16 cellular contexts compared by ENCODE assay signal in the genomic region with DNA sequence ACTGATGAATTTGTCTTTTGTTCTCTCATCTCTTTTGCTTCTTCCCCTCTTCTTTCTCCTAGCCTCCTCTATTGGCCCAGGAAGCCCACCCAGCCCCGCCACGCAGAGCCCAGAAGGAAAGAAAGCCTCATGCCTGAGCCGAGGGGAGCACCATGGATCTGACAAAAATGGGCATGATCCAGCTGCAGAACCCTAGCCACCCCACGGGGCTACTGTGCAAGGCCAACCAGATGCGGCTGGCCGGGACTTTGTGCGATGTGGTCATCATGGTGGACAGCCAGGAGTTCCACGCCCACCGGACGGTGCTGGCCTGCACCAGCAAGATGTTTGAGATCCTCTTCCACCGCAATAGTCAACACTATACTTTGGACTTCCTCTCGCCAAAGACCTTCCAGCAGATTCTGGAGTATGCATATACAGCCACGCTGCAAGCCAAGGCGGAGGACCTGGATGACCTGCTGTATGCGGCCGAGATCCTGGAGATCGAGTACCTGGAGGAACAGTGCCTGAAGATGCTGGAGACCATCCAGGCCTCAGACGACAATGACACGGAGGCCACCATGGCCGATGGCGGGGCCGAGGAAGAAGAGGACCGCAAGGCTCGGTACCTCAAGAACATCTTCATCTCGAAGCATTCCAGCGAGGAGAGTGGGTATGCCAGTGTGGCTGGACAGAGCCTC. TPM values are rescaled to one million over a fixed set of nuclear protein-coding genes. Genes with fewer than 3 reads are reported as not detected.
DNase-seq lines count a peak whose midpoint lies in the region; ATAC-seq, FAIRE-seq and TF ChIP-seq lines count a peak whose summit lies in the region.
"Had no signal": no experiment of that assay in that cellular context is flagged by ENCODE, and none has a peak within 500 bp of the region (broad histone marks: within the 10 kb centered on the region; RNA-seq: fewer than 3 reads in every experiment).

No MANE protein-coding gene starts in this region.

- H3K4me2 ChIP-seq in K562 (ENCODE audit: insufficient read depth, low read length) = no peak overlapping the region

- H3K9me3 Mint-ChIP-seq in CD8-positive, alpha-beta T cell = no peaks in the 10 kb centered on the region
- H3K9me3 Mint-ChIP-seq in immature natural killer cell = no peaks in the 10 kb centered on the region
- H3K9me3 Mint-ChIP-seq in mesothelial cell of epicardium = no peaks in the 10 kb centered on the region
- H3K9me3 Mint-ChIP-seq: nephron progenitor cell had no signal

- H3K36me3 Mint-ChIP-seq in CD8-positive, alpha-beta T cell = peaks cover 4% of the 10 kb centered on the region
- H3K36me3 Mint-ChIP-seq in immature natural killer cell (peaks cover 19 to 37% (median 21%) of the 10 kb centered on the region in 3 donors), mesothelial cell of epicardium (no peaks in the 10 kb centered on the region)

- H3K4me1 Mint-ChIP-seq in CD8-positive, alpha-beta T cell (ENCODE audit: low read depth) = peaks cover 12% of the 10 kb centered on the region
- peaks cover 76 to 79% of the 10 kb centered on the region in 2 donors for H3K4me1 Mint-ChIP-seq in immature natural killer cell
- H3K4me1 Mint-ChIP-seq in mesothelial cell of epicardium = peaks cover 14% of the 10 kb centered on the region

- CTCF ChIA-PET in CD8-positive, alpha-beta T cell (lab: Charles Lee) = interaction anchor here (0.9 kb wide), 1 partner anchor 198 kb away, joined by 4 read pairs; no protein-coding TSS in a partner anchor
- CTCF ChIA-PET in K562 (lab: Yijun Ruan, JAX; ENCODE audit: low intra/inter-chr PET ratio) = no interaction called here

- TF ChIP-seq POLR2A in K562 (conservative IDR thresholded peaks at IDR 0.05) (no peak), stomach (IDR thresholded peaks at IDR 0.05) (no peak)

- H3K27me3 Mint-ChIP-seq in CD8-positive, alpha-beta T cell (ENCODE audit: low read depth) = peaks cover 5% of the 10 kb centered on the region
- peaks cover 30 to 48% (median 36%) of the 10 kb centered on the region in 3 donors for H3K27me3 Mint-ChIP-seq in immature natural killer cell (ENCODE audit: low read depth in 3 of 3)
- H3K27me3 Mint-ChIP-seq in mesothelial cell of epicardium (ENCODE audit: low read depth) = peaks cover 92% of the 10 kb centered on the region

- H3K4me1 ChIP-seq in CD8-positive, alpha-beta T cell (ENCODE audit: insufficient read depth, low read length) = peaks cover 20% of the 10 kb centered on the region
- H3K4me1 ChIP-seq in K562 (replicated peaks in 1 of 2; ENCODE audit: control insufficient read depth in 2 of 2, insufficient read depth in 2 of 2, low read length in 2 of 2) (peaks cover 0 to 24% of the 10 kb centered on the region in 2 experiments; a peak in 3 of 5 replicates), stomach (peaks cover 61 to 86% (median 69%) of the 10 kb centered on the region in 4 donors)
- H3K4me1 ChIP-seq: HAP-1, SJCRH30 had no signal

- POLR2A ChIA-PET in CD8-positive, alpha-beta T cell (lab: Charles Lee) = no interaction called here
- POLR2A ChIA-PET in K562 (lab: Yijun Ruan, JAX) = no interaction called here

- WGBS in K562 (ENCODE audit: insufficient coverage, low coverage, missing lambda C conversion rate) = 16% methylated on average over 25 of the region's 26 CpGs
- 94 to 96% (median 95%) methylated on average over 26 of the region's 26 CpGs for WGBS in stomach, 5 donors

- DNase-seq in CD8-positive, alpha-beta T cell = no peak
- no peak for DNase-seq in K562 (ENCODE audit: extremely low read depth in 1 of 4, low spot score in 3 of 4)
- no peak for DNase-seq in immature natural killer cell
- DNase-seq in stomach = no peak
- DNase-seq in substantia nigra (lab: John Stamatoyannopoulos, UW) = no peak
- no peak for DNase-seq in SW 1271 (lab: John Stamatoyannopoulos, UW)
- DNase-seq in mesothelial cell of epicardium (ENCODE audit: low spot score in 2 of 2, unreplicated experiment in 2 of 2) = no peak
- DNase-seq: NCI-H187; NCI-H510A treated with DMSO at 0.1 percent for 48 hours; nephron progenitor cell; SJCRH30; stimulated activated CD4-positive, alpha-beta T cell treated with anti-CD3 and anti-CD28 coated beads, Interleukin-4, amount 100 ng/mL, for 1 hour had no signal

- no peak overlapping the region for H2AFZ ChIP-seq in K562 (ENCODE audit: low read depth, low read length)

- TF ChIP-seq EP300 in K562 (IDR thresholded peaks at IDR 0.05; ENCODE audit: low read length) = no peak
- no peak for TF ChIP-seq EP300 in stomach (IDR thresholded peaks at IDR 0.05)

- peak overlapping the region; percentile 81 for H3K27ac Mint-ChIP-seq in CD8-positive, alpha-beta T cell
- H3K27ac Mint-ChIP-seq in immature natural killer cell (peak overlapping the region; percentile 95 to 100 (median 99)), mesothelial cell of epicardium (no peak overlapping the region)
- H3K27ac Mint-ChIP-seq: nephron progenitor cell had no signal

- peaks cover 9% of the 10 kb centered on the region; the same call in 1 of the 2 replicates for H4K20me1 ChIP-seq in K562 (replicated peaks; ENCODE audit: control insufficient read depth, insufficient read depth, low read length)

- intact Hi-C loops in CD8-positive, alpha-beta T cell (cut with DNase I, micrococcal nuclease) = loop anchor here (5.0 kb wide), 3 partner anchors 34 to 119 kb away; no protein-coding TSS in a partner anchor
- intact Hi-C loops in K562 (cut with micrococcal nuclease) (no loop called here), stomach (cut with DNase I; ENCODE audit: low total_unique reads) (loop anchor here (10.0 kb wide), 1 partner anchor 122 kb away; no protein-coding TSS in a partner anchor)

- no peaks in the 10 kb centered on the region for H3K36me3 ChIP-seq in CD8-positive, alpha-beta T cell (ENCODE audit: insufficient read depth, low read length)
- H3K36me3 ChIP-seq in K562 (ENCODE audit: control insufficient read depth, insufficient read depth, low read length) (no peaks in the 10 kb centered on the region), stomach (peaks cover 50 to 74% (median 59%) of the 10 kb centered on the region in 4 donors)
- H3K36me3 ChIP-seq: HAP-1, SJCRH30 had no signal

- H3K79me2 ChIP-seq in K562 (ENCODE audit: control insufficient read depth, insufficient read depth, low read length) = no peaks in the 10 kb centered on the region

- no peak for TF ChIP-seq RAD21 in K562 (CRISPR knock-in tag; conservative IDR thresholded peaks at IDR 0.05 in 1 of 2, IDR thresholded peaks at IDR 0.05 in 1 of 2)

- BruUV-seq in K562 (replicated peaks; lab: Mats Ljungman, UMichigan) = no TSS peak

- in situ Hi-C loops in K562 (cut with MboI) = no loop called here

- H3K4me3 Mint-ChIP-seq in CD8-positive, alpha-beta T cell = peak overlapping the region; percentile 16
- H3K4me3 Mint-ChIP-seq in immature natural killer cell (peak overlapping the region; percentile 97 to 99 (median 98)), mesothelial cell of epicardium (no peak overlapping the region)

- ATAC-seq in CD8-positive, alpha-beta T cell = no peak
- ATAC-seq in K562 (no peak), HG03159 (IDR thresholded peaks at IDR 0.05; ENCODE audit: unreplicated experiment) (no peak)
- ATAC-seq: sciatic nerve had no signal

- no peaks in the 10 kb centered on the region for H3K9me1 ChIP-seq in K562 (ENCODE audit: control insufficient read depth, insufficient read depth, low read length)

- no peak overlapping the region for H3K9ac ChIP-seq in K562 (ENCODE audit: insufficient read depth in 1 of 2, low read depth in 2 of 2, low read length in 2 of 2)

- H3K27me3 ChIP-seq in CD8-positive, alpha-beta T cell (ENCODE audit: insufficient read depth, low read length) = peaks cover 4% of the 10 kb centered on the region
- H3K27me3 ChIP-seq in K562 (ENCODE audit: control insufficient read depth in 2 of 2, insufficient read depth in 2 of 2, low read length in 2 of 2) (peaks cover 70 to 88% of the 10 kb centered on the region in 2 experiments), stomach (peaks cover 0 to 23% (median 0%) of the 10 kb centered on the region in 3 donors)
- H3K27me3 ChIP-seq: SJCRH30 had no signal

- H3K4me3 ChIP-seq in CD8-positive, alpha-beta T cell (ENCODE audit: low read depth, low read length) = no peak overlapping the region
- H3K4me3 ChIP-seq in K562 (no peak overlapping the region), stomach (peak overlapping the region; percentile 93 to 97 (median 96))
- H3K4me3 ChIP-seq: HAP-1, SJCRH30 had no signal

- H3K27ac ChIP-seq in CD8-positive, alpha-beta T cell (ENCODE audit: low read depth, low read length) = no peak overlapping the region
- H3K27ac ChIP-seq in K562 (ENCODE audit: extremely low read depth, low read depth, low read length) (no peak overlapping the region), stomach (peak overlapping the region in 3 of 5 donors; percentile 97 to 99 (median 97)), substantia nigra (ENCODE audit: low read depth, low read length, poor library complexity, severe bottlenecking) (no peak overlapping the region)
- H3K27ac ChIP-seq: SJCRH30 had no signal

- no peak for TF ChIP-seq CTCF in CD8-positive, alpha-beta T cell (IDR thresholded peaks at IDR 0.05)
- TF ChIP-seq CTCF in K562 (IDR thresholded peaks at IDR 0.05 in 2 of 3, conservative IDR thresholded peaks at IDR 0.05 in 1 of 3; ENCODE audit: insufficient read depth in 2 of 3, low read depth in 1 of 3, low read length in 3 of 3) (no peak), stomach (IDR thresholded peaks at IDR 0.05) (no peak), mesothelial cell of epicardium (IDR thresholded peaks at IDR 0.05; ENCODE audit: unreplicated experiment) (no peak)

- no peaks in the 10 kb centered on the region for H3K9me3 ChIP-seq in CD8-positive, alpha-beta T cell (ENCODE audit: low read length)
- H3K9me3 ChIP-seq in K562 (replicated peaks; ENCODE audit: control insufficient read depth, insufficient read depth, low read depth, low read length) (no peaks in the 10 kb centered on the region), stomach (no peaks in the 10 kb centered on the region)
- H3K9me3 ChIP-seq: HAP-1, SJCRH30 had no signal

- no peak for FAIRE-seq in K562 (lab: Jason Lieb, UNC)

RNA-seq across cellular contexts. Expression of gene ZBTB16, which starts 3.8 kb away (rescaled TPM):
- 10 to 100 TPM; 15.3 to 18.3 TPM for total RNA-seq in CD8-positive, alpha-beta T cell
- total RNA-seq in K562 (2011; cell fraction: chromatin; rRNA removed; ENCODE audit: low replicate concordance) = 0.25 and 0.77 TPM in 2 replicates
- 0.33 TPM in 1 of 2 replicates, not detected in the other for total RNA-seq in K562 (2011; cell fraction: nucleolus; rRNA removed)
- 0.84 TPM in 1 of 2 replicates, not detected in the other for total RNA-seq in K562 (2011; cell fraction: nucleoplasm; rRNA removed)
- not detected in 2 replicates for total RNA-seq in K562 (2014; rRNA removed)
- total RNA-seq in K562 (2014; rRNA removed; fragmentation: Illumina TruSeq; extraction: Trizol) = not detected in 2 replicates
- 0.34 TPM in 1 of 2 replicates, not detected in the other for total RNA-seq in K562 (2015; rRNA removed; fragmentation: Illumina TruSeq; extraction: Trizol)
- 0.18 and 0.40 TPM in 2 replicates for total RNA-seq in K562 (2021)
- 0.15 and 0.49 TPM in 2 replicates for polyA plus RNA-seq in K562 (2011; rRNA removed)
- 0.28 and 0.66 TPM in 2 replicates for polyA plus RNA-seq in K562 (2011; cell fraction: cytosol; rRNA removed)
- polyA plus RNA-seq in K562 (2011; cell fraction: nucleus; rRNA removed) = 0.62 and 1.5 TPM in 2 replicates
- 0.12 and 0.17 TPM in 2 replicates for polyA plus RNA-seq in K562 (2012)
- not detected in 2 replicates for polyA plus RNA-seq in K562 (2014; fragmentation: Illumina TruSeq; extraction: Trizol)
- under 1 TPM; 0.06 to 0.24 TPM for polyA plus RNA-seq in K562 (2014; fragmentation: Nextera tagmentation; extraction: Ambion mirVana)
- polyA plus RNA-seq in K562 (2014; rRNA removed) = 0.29 TPM in 1 of 2 replicates, not detected in the other
- polyA minus RNA-seq in K562 (2011; rRNA and poly(A)+ RNA removed) = 0.57 and 0.98 TPM in 2 replicates
- not detected in 2 replicates for polyA minus RNA-seq in K562 (2011; cell fraction: cytosol; rRNA and poly(A)+ RNA removed)
- 0.54 and 0.78 TPM in 2 replicates for polyA minus RNA-seq in K562 (2011; cell fraction: nucleus; rRNA and poly(A)+ RNA removed)
- polyA plus RNA-seq in immature natural killer cell = 100 to 1,000 TPM in 1 of 3 donors, 10 to 100 TPM in 2; 90.4 to 197 (median 92.5) TPM
- total RNA-seq in stomach = 100 to 1,000 TPM in 3 of 5 donors, 10 to 100 TPM in 2; 30.1 to 318 (median 137) TPM
- polyA plus RNA-seq in stomach = 10 to 100 TPM in 2 of 3 donors, 1 to 10 TPM in 1; 7.9 to 22.5 (median 19.1) TPM
- not detected in 3 replicates for total RNA-seq in mesothelial cell of epicardium
- total RNA-seq: M059J, SJCRH30 had no signal

Comparison
In these comparisons a context has a peak if more than half of its experiments do, and no peak if none do; other contexts are left out.
1. H3K27ac ChIP-seq: peak in stomach (3 of 5); none in CD8-positive, alpha-beta T cell (single experiment), K562 (single experiment) and substantia nigra (single experiment).
2. H3K4me3 ChIP-seq: peak in stomach (4 of 4); none in CD8-positive, alpha-beta T cell (single experiment) and K562 (single experiment).
3. RNA of gene ZBTB16, which starts 3.8 kb away (total RNA-seq): 30.1 to 318 TPM in stomach and 15.3 to 18.3 TPM in CD8-positive, alpha-beta T cell; 0.18 to 0.84 TPM in K562 and not detected in mesothelial cell of epicardium; every median in the first group is over 4 times any median in the second.